Comparison of ENCODE assay signal across 2 cellular contexts in genomic region chr6:34027445-34027936, GRCh38.
TF ChIP-seq lines count a peak whose summit lies in the region.

No MANE protein-coding gene starts in this region.

TF ChIP-seq in HEK293, 187 proteins besides CTCF, POLR2A, EP300 and RAD21 (continued from another document and continues in another):
- no peak for TF ChIP-seq ZNF513 (tag by site-specific recombination; IDR thresholded peaks at IDR 0.05)
- no peak for TF ChIP-seq ZSCAN16 (tag by site-specific recombination; IDR thresholded peaks at IDR 0.05)
- TF ChIP-seq ZNF341 (tag by site-specific recombination; IDR thresholded peaks at IDR 0.05; ENCODE audit: low read depth): peak; percentile 56; the same call in 1 of the 2 replicates
- no peak for TF ChIP-seq ZNF48 (tag by site-specific recombination; IDR thresholded peaks at IDR 0.05)
- no peak for TF ChIP-seq ZNF335 (tag by site-specific recombination; conservative IDR thresholded peaks at IDR 0.05)
- no peak for TF ChIP-seq ZBTB44 (tag by site-specific recombination; IDR thresholded peaks at IDR 0.05)
- TF ChIP-seq ZSCAN30 (tag by site-specific recombination; IDR thresholded peaks at IDR 0.05): 0 out of 2 replicates have a peak, but pooled peaks have one; percentile 42
- no peak for TF ChIP-seq ZNF639 (tag by site-specific recombination; IDR thresholded peaks at IDR 0.05)
- no peak for TF ChIP-seq ZNF664 (tag by site-specific recombination; IDR thresholded peaks at IDR 0.05)
- peak; percentile 94 for TF ChIP-seq ZNF223 (tag by site-specific recombination; IDR thresholded peaks at IDR 0.05)
- TF ChIP-seq MYNN (tag by site-specific recombination; IDR thresholded peaks at IDR 0.05; ENCODE audit: borderline replicate concordance): no peak
- TF ChIP-seq ZNF514 (tag by site-specific recombination; IDR thresholded peaks at IDR 0.05): no peak
- peak; percentile 59 for TF ChIP-seq ZIC2 (tag by site-specific recombination; IDR thresholded peaks at IDR 0.05)
- TF ChIP-seq PRDM4 (tag by site-specific recombination; IDR thresholded peaks at IDR 0.05): no peak
- TF ChIP-seq ZNF677 (tag by site-specific recombination; IDR thresholded peaks at IDR 0.05): no peak
- no peak for TF ChIP-seq ZNF768 (tag by site-specific recombination; IDR thresholded peaks at IDR 0.05)
- TF ChIP-seq ZNF558 (tag by site-specific recombination; IDR thresholded peaks at IDR 0.05): no peak
- no peak for TF ChIP-seq ZFP69B (tag by site-specific recombination; IDR thresholded peaks at IDR 0.05)
- no peak for TF ChIP-seq ZNF148 (tag by site-specific recombination; IDR thresholded peaks at IDR 0.05; ENCODE audit: borderline replicate concordance)
- TF ChIP-seq ZNF529 (tag by site-specific recombination; IDR thresholded peaks at IDR 0.05; ENCODE audit: insufficient replicate concordance): no peak

TF ChIP-seq in K562, 482 proteins besides CTCF, POLR2A, EP300 and RAD21 (continued from another document and continues in another):
- TF ChIP-seq FOXA3 (CRISPR knock-in tag; conservative IDR thresholded peaks at IDR 0.05 in 1 of 2, IDR thresholded peaks at IDR 0.05 in 1 of 2) (no peak), SAFB (IDR thresholded peaks at IDR 0.05; ENCODE audit: borderline replicate concordance, low read depth, low read length) (no peak), ZBTB1 (CRISPR knock-in tag; IDR thresholded peaks at IDR 0.05; ENCODE audit: borderline replicate concordance, low read depth) (no peak), NFYB (IDR thresholded peaks at IDR 0.05; ENCODE audit: extremely low read depth, insufficient read length) (no peak), HDAC1 (IDR thresholded peaks at IDR 0.05) (no peak), CBFB (CRISPR knock-in tag; IDR thresholded peaks at IDR 0.05) (0 out of 2 replicates have a peak, but pooled peaks have one; percentile 17), MTA3 (IDR thresholded peaks at IDR 0.05; ENCODE audit: borderline replicate concordance) (peak; percentile 51; the same call in 1 of the 2 replicates), TCF7 (IDR thresholded peaks at IDR 0.05; ENCODE audit: borderline replicate concordance) (no peak), NFE2 (IDR thresholded peaks at IDR 0.05; ENCODE audit: low read depth) (no peak), ZNF124 (CRISPR knock-in tag; IDR thresholded peaks at IDR 0.05) (no peak), TARDBP (IDR thresholded peaks at IDR 0.05) (0 out of 2 replicates have a peak, but pooled peaks have one; percentile 21), ZBTB5 (IDR thresholded peaks at IDR 0.05) (no peak), ZNF695 (CRISPR knock-in tag; IDR thresholded peaks at IDR 0.05) (no peak), MGA (IDR thresholded peaks at IDR 0.05) (no peak), SPI1 (IDR thresholded peaks at IDR 0.05; ENCODE audit: borderline replicate concordance, low read depth, low read length) (no peak), IFI16 (CRISPR knock-in tag; IDR thresholded peaks at IDR 0.05) (no peak), DMBX1 (CRISPR knock-in tag; IDR thresholded peaks at IDR 0.05; ENCODE audit: borderline replicate concordance) (no peak), ZFPM2 (CRISPR knock-in tag; IDR thresholded peaks at IDR 0.05) (no peak), RUNX1 (IDR thresholded peaks at IDR 0.05; ENCODE audit: low read depth) (no peak), C11orf30 (IDR thresholded peaks at IDR 0.05; ENCODE audit: low read depth) (no peak), ATF1 (CRISPR knock-in tag; IDR thresholded peaks at IDR 0.05) (no peak), ATF1 (tag; IDR thresholded peaks at IDR 0.05) (no peak), CHCHD3 (CRISPR knock-in tag; IDR thresholded peaks at IDR 0.05) (no peak), ZNF41 (CRISPR knock-in tag; conservative IDR thresholded peaks at IDR 0.05) (no peak), POLR2B (IDR thresholded peaks at IDR 0.05; ENCODE audit: low read depth, partially characterized antibody) (no peak), KDM5B (IDR thresholded peaks at IDR 0.05; ENCODE audit: insufficient replicate concordance, low read depth, low read length) (no peak), ZNF740 (CRISPR knock-in tag; IDR thresholded peaks at IDR 0.05) (no peak), ZNF740 (tag; IDR thresholded peaks at IDR 0.05) (no peak), FOXA1 (IDR thresholded peaks at IDR 0.05; ENCODE audit: borderline replicate concordance) (no peak), REST (CRISPR knock-in tag; IDR thresholded peaks at IDR 0.05; ENCODE audit: low read depth) (peak; percentile 27; the same call in 1 of the 2 replicates), STAG1 (CRISPR knock-in tag; IDR thresholded peaks at IDR 0.05; ENCODE audit: borderline replicate concordance) (peak; percentile 89; the same call in 1 of the 2 replicates), ZNF277 (CRISPR knock-in tag; IDR thresholded peaks at IDR 0.05; ENCODE audit: borderline replicate concordance) (no peak), SMAD4 (CRISPR knock-in tag; conservative IDR thresholded peaks at IDR 0.05) (no peak), MYBL2 (IDR thresholded peaks at IDR 0.05; ENCODE audit: low read depth) (no peak), MYBL2 (CRISPR knock-in tag; IDR thresholded peaks at IDR 0.05; ENCODE audit: borderline replicate concordance) (no peak), ZNF79 (CRISPR knock-in tag; IDR thresholded peaks at IDR 0.05; ENCODE audit: low read depth) (no peak)
